In the genomic region with DNA sequence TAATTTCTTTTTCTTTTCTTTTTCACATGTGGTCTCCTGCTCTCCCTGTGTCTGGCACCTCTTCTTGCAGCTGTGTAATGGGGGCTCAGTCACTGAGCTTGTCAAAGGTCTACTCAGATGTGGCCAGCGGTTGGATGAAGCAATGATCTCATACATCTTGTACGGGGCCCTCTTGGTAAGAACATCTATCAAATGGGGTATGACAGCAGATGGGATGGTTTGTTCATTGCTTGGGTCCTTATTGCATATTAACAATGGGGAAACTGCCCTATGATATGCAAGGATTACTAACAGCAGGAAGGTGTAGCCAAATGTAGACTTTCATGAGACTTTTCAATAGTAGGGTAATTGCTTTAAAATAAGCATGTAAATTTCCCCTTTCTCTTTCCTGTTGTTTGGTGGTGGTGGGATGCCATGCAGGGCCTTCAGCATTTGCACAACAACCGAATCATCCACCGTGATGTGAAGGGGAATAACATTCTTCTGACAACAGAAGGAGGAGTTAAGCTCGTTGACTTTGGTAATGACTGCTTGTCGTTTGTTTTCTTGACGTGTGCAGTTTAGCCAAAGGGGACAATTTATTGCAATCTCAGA, we compare ENCODE assay signal across 2 cellular contexts.
A peak's percentile ranks its signal among the peaks of the same experiment; 100 is the strongest.
TF ChIP-seq lines count a peak whose summit lies in the region.

No MANE protein-coding gene starts in this region.

TF ChIP-seq in GM23338, 12 proteins besides CTCF, POLR2A, EP300 and RAD21 (continues in another document):
- TF ChIP-seq POLR2AphosphoS5 (IDR thresholded peaks at IDR 0.05; ENCODE audit: low read depth) (peak; percentile 53; the same call in 1 of the 2 replicates), EZH2phosphoT487 (IDR thresholded peaks at IDR 0.05; ENCODE audit: unreplicated experiment) (no peak), JUNB (IDR thresholded peaks at IDR 0.05; ENCODE audit: unreplicated experiment) (no peak), ZNF114 (CRISPR knock-in tag; IDR thresholded peaks at IDR 0.05) (peak; percentile 67), CREB1 (CRISPR knock-in tag; IDR thresholded peaks at IDR 0.05; ENCODE audit: low read depth) (0 out of 2 replicates have a peak, but pooled peaks have one; percentile 5)
- TF ChIP-seq, protein P1, sequence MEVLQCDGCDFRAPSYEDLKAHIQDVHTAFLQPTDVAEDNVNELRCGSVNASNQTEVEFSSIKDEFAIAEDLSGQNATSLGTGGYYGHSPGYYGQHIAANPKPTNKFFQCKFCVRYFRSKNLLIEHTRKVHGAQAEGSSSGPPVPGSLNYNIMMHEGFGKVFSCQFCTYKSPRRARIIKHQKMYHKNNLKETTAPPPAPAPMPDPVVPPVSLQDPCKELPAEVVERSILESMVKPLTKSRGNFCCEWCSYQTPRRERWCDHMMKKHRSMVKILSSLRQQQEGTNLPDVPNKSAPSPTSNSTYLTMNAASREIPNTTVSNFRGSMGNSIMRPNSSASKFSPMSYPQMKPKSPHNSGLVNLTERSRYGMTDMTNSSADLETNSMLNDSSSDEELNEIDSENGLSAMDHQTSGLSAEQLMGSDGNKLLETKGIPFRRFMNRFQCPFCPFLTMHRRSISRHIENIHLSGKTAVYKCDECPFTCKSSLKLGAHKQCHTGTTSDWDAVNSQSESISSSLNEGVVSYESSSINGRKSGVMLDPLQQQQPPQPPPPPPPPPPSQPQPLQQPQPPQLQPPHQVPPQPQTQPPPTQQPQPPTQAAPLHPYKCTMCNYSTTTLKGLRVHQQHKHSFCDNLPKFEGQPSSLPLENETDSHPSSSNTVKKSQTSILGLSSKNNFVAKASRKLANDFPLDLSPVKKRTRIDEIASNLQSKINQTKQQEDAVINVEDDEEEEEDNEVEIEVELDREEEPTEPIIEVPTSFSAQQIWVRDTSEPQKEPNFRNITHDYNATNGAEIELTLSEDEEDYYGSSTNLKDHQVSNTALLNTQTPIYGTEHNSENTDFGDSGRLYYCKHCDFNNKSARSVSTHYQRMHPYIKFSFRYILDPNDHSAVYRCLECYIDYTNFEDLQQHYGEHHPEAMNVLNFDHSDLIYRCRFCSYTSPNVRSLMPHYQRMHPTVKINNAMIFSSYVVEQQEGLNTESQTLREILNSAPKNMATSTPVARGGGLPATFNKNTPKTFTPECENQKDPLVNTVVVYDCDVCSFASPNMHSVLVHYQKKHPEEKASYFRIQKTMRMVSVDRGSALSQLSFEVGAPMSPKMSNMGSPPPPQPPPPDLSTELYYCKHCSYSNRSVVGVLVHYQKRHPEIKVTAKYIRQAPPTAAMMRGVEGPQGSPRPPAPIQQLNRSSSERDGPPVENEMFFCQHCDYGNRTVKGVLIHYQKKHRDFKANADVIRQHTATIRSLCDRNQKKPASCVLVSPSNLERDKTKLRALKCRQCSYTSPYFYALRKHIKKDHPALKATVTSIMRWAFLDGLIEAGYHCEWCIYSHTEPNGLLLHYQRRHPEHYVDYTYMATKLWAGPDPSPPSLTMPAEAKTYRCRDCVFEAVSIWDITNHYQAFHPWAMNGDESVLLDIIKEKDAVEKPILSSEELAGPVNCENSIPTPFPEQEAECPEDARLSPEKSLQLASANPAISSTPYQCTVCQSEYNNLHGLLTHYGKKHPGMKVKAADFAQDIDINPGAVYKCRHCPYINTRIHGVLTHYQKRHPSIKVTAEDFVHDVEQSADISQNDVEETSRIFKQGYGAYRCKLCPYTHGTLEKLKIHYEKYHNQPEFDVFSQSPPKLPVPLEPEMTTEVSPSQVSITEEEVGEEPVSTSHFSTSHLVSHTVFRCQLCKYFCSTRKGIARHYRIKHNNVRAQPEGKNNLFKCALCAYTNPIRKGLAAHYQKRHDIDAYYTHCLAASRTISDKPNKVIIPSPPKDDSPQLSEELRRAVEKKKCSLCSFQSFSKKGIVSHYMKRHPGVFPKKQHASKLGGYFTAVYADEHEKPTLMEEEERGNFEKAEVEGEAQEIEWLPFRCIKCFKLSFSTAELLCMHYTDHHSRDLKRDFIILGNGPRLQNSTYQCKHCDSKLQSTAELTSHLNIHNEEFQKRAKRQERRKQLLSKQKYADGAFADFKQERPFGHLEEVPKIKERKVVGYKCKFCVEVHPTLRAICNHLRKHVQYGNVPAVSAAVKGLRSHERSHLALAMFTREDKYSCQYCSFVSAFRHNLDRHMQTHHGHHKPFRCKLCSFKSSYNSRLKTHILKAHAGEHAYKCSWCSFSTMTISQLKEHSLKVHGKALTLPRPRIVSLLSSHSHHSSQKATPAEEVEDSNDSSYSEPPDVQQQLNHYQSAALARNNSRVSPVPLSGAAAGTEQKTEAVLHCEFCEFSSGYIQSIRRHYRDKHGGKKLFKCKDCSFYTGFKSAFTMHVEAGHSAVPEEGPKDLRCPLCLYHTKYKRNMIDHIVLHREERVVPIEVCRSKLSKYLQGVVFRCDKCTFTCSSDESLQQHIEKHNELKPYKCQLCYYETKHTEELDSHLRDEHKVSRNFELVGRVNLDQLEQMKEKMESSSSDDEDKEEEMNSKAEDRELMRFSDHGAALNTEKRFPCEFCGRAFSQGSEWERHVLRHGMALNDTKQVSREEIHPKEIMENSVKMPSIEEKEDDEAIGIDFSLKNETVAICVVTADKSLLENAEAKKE (CRISPR knock-in tag; IDR thresholded peaks at IDR 0.05) = peak; percentile 98
- TF ChIP-seq, protein P2, sequence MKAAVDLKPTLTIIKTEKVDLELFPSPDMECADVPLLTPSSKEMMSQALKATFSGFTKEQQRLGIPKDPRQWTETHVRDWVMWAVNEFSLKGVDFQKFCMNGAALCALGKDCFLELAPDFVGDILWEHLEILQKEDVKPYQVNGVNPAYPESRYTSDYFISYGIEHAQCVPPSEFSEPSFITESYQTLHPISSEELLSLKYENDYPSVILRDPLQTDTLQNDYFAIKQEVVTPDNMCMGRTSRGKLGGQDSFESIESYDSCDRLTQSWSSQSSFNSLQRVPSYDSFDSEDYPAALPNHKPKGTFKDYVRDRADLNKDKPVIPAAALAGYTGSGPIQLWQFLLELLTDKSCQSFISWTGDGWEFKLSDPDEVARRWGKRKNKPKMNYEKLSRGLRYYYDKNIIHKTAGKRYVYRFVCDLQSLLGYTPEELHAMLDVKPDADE (IDR thresholded peaks at IDR 0.05) = peak; percentile 31; the same call in 1 of the 2 replicates

TF ChIP-seq in H1, 55 proteins besides CTCF, POLR2A, EP300 and RAD21 (continues in another document):
- TF ChIP-seq GABPA (IDR thresholded peaks at IDR 0.05; ENCODE audit: borderline replicate concordance, insufficient read depth, low read length) = no peak
- TF ChIP-seq POU5F1 (IDR thresholded peaks at IDR 0.05; ENCODE audit: low read depth, low read length) = no peak
- no peak for TF ChIP-seq CHD1 (IDR thresholded peaks at IDR 0.05; ENCODE audit: low read depth, low read length)
- TF ChIP-seq CEBPB (IDR thresholded peaks at IDR 0.05; ENCODE audit: low read depth, low read length) = peak; percentile 11; the same call in 1 of the 2 replicates
- TF ChIP-seq, protein P3, sequence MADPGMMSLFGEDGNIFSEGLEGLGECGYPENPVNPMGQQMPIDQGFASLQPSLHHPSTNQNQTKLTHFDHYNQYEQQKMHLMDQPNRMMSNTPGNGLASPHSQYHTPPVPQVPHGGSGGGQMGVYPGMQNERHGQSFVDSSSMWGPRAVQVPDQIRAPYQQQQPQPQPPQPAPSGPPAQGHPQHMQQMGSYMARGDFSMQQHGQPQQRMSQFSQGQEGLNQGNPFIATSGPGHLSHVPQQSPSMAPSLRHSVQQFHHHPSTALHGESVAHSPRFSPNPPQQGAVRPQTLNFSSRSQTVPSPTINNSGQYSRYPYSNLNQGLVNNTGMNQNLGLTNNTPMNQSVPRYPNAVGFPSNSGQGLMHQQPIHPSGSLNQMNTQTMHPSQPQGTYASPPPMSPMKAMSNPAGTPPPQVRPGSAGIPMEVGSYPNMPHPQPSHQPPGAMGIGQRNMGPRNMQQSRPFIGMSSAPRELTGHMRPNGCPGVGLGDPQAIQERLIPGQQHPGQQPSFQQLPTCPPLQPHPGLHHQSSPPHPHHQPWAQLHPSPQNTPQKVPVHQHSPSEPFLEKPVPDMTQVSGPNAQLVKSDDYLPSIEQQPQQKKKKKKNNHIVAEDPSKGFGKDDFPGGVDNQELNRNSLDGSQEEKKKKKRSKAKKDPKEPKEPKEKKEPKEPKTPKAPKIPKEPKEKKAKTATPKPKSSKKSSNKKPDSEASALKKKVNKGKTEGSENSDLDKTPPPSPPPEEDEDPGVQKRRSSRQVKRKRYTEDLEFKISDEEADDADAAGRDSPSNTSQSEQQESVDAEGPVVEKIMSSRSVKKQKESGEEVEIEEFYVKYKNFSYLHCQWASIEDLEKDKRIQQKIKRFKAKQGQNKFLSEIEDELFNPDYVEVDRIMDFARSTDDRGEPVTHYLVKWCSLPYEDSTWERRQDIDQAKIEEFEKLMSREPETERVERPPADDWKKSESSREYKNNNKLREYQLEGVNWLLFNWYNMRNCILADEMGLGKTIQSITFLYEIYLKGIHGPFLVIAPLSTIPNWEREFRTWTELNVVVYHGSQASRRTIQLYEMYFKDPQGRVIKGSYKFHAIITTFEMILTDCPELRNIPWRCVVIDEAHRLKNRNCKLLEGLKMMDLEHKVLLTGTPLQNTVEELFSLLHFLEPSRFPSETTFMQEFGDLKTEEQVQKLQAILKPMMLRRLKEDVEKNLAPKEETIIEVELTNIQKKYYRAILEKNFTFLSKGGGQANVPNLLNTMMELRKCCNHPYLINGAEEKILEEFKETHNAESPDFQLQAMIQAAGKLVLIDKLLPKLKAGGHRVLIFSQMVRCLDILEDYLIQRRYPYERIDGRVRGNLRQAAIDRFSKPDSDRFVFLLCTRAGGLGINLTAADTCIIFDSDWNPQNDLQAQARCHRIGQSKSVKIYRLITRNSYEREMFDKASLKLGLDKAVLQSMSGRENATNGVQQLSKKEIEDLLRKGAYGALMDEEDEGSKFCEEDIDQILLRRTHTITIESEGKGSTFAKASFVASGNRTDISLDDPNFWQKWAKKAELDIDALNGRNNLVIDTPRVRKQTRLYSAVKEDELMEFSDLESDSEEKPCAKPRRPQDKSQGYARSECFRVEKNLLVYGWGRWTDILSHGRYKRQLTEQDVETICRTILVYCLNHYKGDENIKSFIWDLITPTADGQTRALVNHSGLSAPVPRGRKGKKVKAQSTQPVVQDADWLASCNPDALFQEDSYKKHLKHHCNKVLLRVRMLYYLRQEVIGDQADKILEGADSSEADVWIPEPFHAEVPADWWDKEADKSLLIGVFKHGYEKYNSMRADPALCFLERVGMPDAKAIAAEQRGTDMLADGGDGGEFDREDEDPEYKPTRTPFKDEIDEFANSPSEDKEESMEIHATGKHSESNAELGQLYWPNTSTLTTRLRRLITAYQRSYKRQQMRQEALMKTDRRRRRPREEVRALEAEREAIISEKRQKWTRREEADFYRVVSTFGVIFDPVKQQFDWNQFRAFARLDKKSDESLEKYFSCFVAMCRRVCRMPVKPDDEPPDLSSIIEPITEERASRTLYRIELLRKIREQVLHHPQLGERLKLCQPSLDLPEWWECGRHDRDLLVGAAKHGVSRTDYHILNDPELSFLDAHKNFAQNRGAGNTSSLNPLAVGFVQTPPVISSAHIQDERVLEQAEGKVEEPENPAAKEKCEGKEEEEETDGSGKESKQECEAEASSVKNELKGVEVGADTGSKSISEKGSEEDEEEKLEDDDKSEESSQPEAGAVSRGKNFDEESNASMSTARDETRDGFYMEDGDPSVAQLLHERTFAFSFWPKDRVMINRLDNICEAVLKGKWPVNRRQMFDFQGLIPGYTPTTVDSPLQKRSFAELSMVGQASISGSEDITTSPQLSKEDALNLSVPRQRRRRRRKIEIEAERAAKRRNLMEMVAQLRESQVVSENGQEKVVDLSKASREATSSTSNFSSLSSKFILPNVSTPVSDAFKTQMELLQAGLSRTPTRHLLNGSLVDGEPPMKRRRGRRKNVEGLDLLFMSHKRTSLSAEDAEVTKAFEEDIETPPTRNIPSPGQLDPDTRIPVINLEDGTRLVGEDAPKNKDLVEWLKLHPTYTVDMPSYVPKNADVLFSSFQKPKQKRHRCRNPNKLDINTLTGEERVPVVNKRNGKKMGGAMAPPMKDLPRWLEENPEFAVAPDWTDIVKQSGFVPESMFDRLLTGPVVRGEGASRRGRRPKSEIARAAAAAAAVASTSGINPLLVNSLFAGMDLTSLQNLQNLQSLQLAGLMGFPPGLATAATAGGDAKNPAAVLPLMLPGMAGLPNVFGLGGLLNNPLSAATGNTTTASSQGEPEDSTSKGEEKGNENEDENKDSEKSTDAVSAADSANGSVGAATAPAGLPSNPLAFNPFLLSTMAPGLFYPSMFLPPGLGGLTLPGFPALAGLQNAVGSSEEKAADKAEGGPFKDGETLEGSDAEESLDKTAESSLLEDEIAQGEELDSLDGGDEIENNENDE (IDR thresholded peaks at IDR 0.05; ENCODE audit: insufficient replicate concordance, low read length) = peak; percentile 93
- TF ChIP-seq RXRA (IDR thresholded peaks at IDR 0.05; ENCODE audit: insufficient read depth, low read depth, low read length) = no peak
- peak; percentile 18; the same call in 1 of the 2 replicates for TF ChIP-seq SP1 (IDR thresholded peaks at IDR 0.05; ENCODE audit: low read depth, low read length)
- no peak for TF ChIP-seq KDM4A (IDR thresholded peaks at IDR 0.05; ENCODE audit: low read depth, low read length, severe bottlenecking)
- TF ChIP-seq, protein P4, sequence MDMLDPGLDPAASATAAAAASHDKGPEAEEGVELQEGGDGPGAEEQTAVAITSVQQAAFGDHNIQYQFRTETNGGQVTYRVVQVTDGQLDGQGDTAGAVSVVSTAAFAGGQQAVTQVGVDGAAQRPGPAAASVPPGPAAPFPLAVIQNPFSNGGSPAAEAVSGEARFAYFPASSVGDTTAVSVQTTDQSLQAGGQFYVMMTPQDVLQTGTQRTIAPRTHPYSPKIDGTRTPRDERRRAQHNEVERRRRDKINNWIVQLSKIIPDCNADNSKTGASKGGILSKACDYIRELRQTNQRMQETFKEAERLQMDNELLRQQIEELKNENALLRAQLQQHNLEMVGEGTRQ (IDR thresholded peaks at IDR 0.05; ENCODE audit: low read length) = no peak
- no peak for TF ChIP-seq POLR2AphosphoS5 (IDR thresholded peaks at IDR 0.05; ENCODE audit: low read depth, low read length)
- TF ChIP-seq TCF12 (IDR thresholded peaks at IDR 0.05; ENCODE audit: low read depth, low read length) = peak; percentile 80; the same call in 1 of the 2 replicates
- no peak for TF ChIP-seq BRCA1 (IDR thresholded peaks at IDR 0.05; ENCODE audit: low read depth, low read length)
- no peak for TF ChIP-seq SIX5 (IDR thresholded peaks at IDR 0.05; ENCODE audit: low read depth, low read length)
- TF ChIP-seq SIRT6 (IDR thresholded peaks at IDR 0.05; ENCODE audit: low read length) = no peak
- 0 out of 2 replicates have a peak, but pooled peaks have one; percentile 34 for TF ChIP-seq TEAD4 (IDR thresholded peaks at IDR 0.05; ENCODE audit: low read depth, low read length)
- no peak for TF ChIP-seq TAF7 (optimal IDR thresholded peaks at IDR 0.05; ENCODE audit: borderline replicate concordance, low read depth, low read length)
- no peak for TF ChIP-seq BCL11A (IDR thresholded peaks at IDR 0.05; ENCODE audit: low read depth in 2 of 2, low read length in 2 of 2)
- no peak for TF ChIP-seq NRF1 (IDR thresholded peaks at IDR 0.05; ENCODE audit: low read depth, low read length)
- TF ChIP-seq CTBP2 (IDR thresholded peaks at IDR 0.05; ENCODE audit: borderline replicate concordance, insufficient read depth, insufficient read length, low read length) = peak; percentile 34
- TF ChIP-seq, protein P5, sequence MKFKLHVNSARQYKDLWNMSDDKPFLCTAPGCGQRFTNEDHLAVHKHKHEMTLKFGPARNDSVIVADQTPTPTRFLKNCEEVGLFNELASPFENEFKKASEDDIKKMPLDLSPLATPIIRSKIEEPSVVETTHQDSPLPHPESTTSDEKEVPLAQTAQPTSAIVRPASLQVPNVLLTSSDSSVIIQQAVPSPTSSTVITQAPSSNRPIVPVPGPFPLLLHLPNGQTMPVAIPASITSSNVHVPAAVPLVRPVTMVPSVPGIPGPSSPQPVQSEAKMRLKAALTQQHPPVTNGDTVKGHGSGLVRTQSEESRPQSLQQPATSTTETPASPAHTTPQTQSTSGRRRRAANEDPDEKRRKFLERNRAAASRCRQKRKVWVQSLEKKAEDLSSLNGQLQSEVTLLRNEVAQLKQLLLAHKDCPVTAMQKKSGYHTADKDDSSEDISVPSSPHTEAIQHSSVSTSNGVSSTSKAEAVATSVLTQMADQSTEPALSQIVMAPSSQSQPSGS (IDR thresholded peaks at IDR 0.05; ENCODE audit: low read length) = peak; percentile 75; the same call in 1 of the 2 replicates
- no peak for TF ChIP-seq TBP (IDR thresholded peaks at IDR 0.05; ENCODE audit: low read depth, low read length)
- TF ChIP-seq SIN3A (conservative IDR thresholded peaks at IDR 0.05 in 1 of 2, IDR thresholded peaks at IDR 0.05 in 1 of 2; ENCODE audit: low read depth in 1 of 2, low read length in 2 of 2) = no peak
- no peak for TF ChIP-seq PHF8 (conservative IDR thresholded peaks at IDR 0.05; ENCODE audit: low read depth, low read length)
